In the genomic region with DNA sequence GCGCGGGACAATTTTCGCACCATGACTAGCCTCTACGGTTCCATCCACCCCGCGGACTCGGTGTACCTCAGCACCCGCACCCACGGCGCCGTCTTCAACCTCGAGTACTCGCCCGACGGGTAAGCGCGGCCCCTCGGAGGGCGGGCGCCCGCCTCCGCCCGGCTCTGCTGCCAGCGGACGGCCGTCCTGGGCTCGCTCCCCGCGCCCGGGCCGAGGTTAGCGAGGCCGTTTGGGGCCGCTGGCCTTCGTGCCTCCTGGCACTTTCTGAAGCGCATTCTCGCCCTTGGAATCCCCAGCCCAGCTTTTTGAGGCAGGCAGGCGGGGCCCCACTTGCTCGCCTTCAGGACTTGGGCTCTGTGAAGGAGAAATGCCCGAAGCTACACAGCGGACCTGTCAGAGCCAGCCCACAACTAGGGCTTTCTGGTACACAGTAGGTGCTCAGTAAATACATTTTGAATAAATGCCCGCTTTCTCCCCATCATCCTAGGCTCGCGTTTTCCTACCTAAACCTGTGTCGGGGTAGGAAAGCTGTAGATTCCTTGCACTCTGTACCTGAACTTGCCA, we compare ENCODE assay signal across 1 cellular context.
TF ChIP-seq lines count a peak whose summit lies in the region.

No MANE protein-coding gene starts in this region.

TF ChIP-seq in WTC11, 78 proteins besides CTCF, POLR2A, EP300 and RAD21 (continued from another document):
- TF ChIP-seq, protein P1, sequence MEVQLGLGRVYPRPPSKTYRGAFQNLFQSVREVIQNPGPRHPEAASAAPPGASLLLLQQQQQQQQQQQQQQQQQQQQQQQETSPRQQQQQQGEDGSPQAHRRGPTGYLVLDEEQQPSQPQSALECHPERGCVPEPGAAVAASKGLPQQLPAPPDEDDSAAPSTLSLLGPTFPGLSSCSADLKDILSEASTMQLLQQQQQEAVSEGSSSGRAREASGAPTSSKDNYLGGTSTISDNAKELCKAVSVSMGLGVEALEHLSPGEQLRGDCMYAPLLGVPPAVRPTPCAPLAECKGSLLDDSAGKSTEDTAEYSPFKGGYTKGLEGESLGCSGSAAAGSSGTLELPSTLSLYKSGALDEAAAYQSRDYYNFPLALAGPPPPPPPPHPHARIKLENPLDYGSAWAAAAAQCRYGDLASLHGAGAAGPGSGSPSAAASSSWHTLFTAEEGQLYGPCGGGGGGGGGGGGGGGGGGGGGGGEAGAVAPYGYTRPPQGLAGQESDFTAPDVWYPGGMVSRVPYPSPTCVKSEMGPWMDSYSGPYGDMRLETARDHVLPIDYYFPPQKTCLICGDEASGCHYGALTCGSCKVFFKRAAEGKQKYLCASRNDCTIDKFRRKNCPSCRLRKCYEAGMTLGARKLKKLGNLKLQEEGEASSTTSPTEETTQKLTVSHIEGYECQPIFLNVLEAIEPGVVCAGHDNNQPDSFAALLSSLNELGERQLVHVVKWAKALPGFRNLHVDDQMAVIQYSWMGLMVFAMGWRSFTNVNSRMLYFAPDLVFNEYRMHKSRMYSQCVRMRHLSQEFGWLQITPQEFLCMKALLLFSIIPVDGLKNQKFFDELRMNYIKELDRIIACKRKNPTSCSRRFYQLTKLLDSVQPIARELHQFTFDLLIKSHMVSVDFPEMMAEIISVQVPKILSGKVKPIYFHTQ (CRISPR knock-in tag; IDR thresholded peaks at IDR 0.05), result no peak
- no peak for TF ChIP-seq RORB (CRISPR knock-in tag; IDR thresholded peaks at IDR 0.05)
- TF ChIP-seq, protein P2, sequence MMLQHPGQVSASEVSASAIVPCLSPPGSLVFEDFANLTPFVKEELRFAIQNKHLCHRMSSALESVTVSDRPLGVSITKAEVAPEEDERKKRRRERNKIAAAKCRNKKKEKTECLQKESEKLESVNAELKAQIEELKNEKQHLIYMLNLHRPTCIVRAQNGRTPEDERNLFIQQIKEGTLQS (CRISPR knock-in tag; conservative IDR thresholded peaks at IDR 0.05), result no peak
- TF ChIP-seq EMX1 (CRISPR knock-in tag; IDR thresholded peaks at IDR 0.05), result no peak
- no peak for TF ChIP-seq NR2C2 (CRISPR knock-in tag; IDR thresholded peaks at IDR 0.05)
- no peak for TF ChIP-seq CBFB (CRISPR knock-in tag; IDR thresholded peaks at IDR 0.05; ENCODE audit: low read depth)
- no peak for TF ChIP-seq ZBTB21 (CRISPR knock-in tag; IDR thresholded peaks at IDR 0.05; ENCODE audit: borderline replicate concordance)
- no peak for TF ChIP-seq SMAD3 (CRISPR knock-in tag; IDR thresholded peaks at IDR 0.05; ENCODE audit: borderline replicate concordance)
- TF ChIP-seq GABPB1 (CRISPR knock-in tag; IDR thresholded peaks at IDR 0.05), result no peak
